21 cellular contexts compared by ENCODE assay signal in genomic region chr7:117325836-117326235, GRCh38. TPM values are rescaled to one million over a fixed set of nuclear protein-coding genes. Genes with fewer than 3 reads are reported as not detected.
"Had no signal": no experiment of that assay in that cellular context is flagged by ENCODE, and none has a peak within 500 bp of the region (broad histone marks: within the 10 kb centered on the region; RNA-seq: fewer than 3 reads in every experiment).

No MANE protein-coding gene starts in this region.

- H3K36me3 ChIP-seq: esophagus muscularis mucosa, heart left ventricle, tibial nerve had no signal

- H3K27ac Mint-ChIP-seq: activated naive CD8-positive, alpha-beta T cell treated with anti-CD3 and anti-CD28 coated beads, Interleukin-2, amount 10 ng/mL, durations not matched to agents 7 days and 5 days; activated T-helper 1 cell treated with anti-CD3 and anti-CD28 coated beads, Interleukin-12 subunit alpha, Interleukin-12 subunit beta, Interleukin-2, Interleukin-4 antibody, amounts not matched to agents 30 ng/mL and 10 ng/mL and 1 ng/mL, durations not matched to agents 14 hours and 24 hours and 36 hours; effector memory CD8-positive, alpha-beta T cell; naive thymus-derived CD4-positive, alpha-beta T cell; stimulated activated naive B cell treated with anti-CD40 and anti-IgM and Interleukin-4, amounts not matched to agents 10 μg/mL and 1 μg/mL and 100 μg/mL, for 72 hours had no signal

- H3K4me3 ChIP-seq: esophagus muscularis mucosa, heart left ventricle, mucosa of descending colon, tibial nerve had no signal

- ATAC-seq: effector memory CD8-positive, alpha-beta T cell; heart left ventricle; left lobe of liver; mucosa of descending colon; naive thymus-derived CD4-positive, alpha-beta T cell; stimulated activated naive B cell treated with anti-CD40 and anti-IgM and Interleukin-4, amounts not matched to agents 10 μg/mL and 1 μg/mL and 100 μg/mL, for 72 hours had no signal

- H3K4me3 Mint-ChIP-seq: activated naive CD8-positive, alpha-beta T cell treated with anti-CD3 and anti-CD28 coated beads, Interleukin-2, amount 10 ng/mL, durations not matched to agents 7 days and 5 days; activated T-helper 1 cell treated with anti-CD3 and anti-CD28 coated beads, Interleukin-12 subunit alpha, Interleukin-12 subunit beta, Interleukin-2, Interleukin-4 antibody, amounts not matched to agents 30 ng/mL and 10 ng/mL and 1 ng/mL, durations not matched to agents 14 hours and 24 hours and 36 hours; effector memory CD8-positive, alpha-beta T cell; naive thymus-derived CD4-positive, alpha-beta T cell; stimulated activated naive B cell treated with anti-CD40 and anti-IgM and Interleukin-4, amounts not matched to agents 10 μg/mL and 1 μg/mL and 100 μg/mL, for 72 hours had no signal

- H3K9me3 Mint-ChIP-seq: activated naive CD8-positive, alpha-beta T cell treated with anti-CD3 and anti-CD28 coated beads, Interleukin-2, amount 10 ng/mL, durations not matched to agents 7 days and 5 days; activated T-helper 1 cell treated with anti-CD3 and anti-CD28 coated beads, Interleukin-12 subunit alpha, Interleukin-12 subunit beta, Interleukin-2, Interleukin-4 antibody, amounts not matched to agents 30 ng/mL and 10 ng/mL and 1 ng/mL, durations not matched to agents 14 hours and 24 hours and 36 hours had no signal

- H3K4me1 Mint-ChIP-seq: activated naive CD8-positive, alpha-beta T cell treated with anti-CD3 and anti-CD28 coated beads, Interleukin-2, amount 10 ng/mL, durations not matched to agents 7 days and 5 days had no signal

- DNase-seq: activated CD4-positive, alpha-beta T cell treated with anti-CD3 and anti-CD28 coated beads, Interleukin-2, amount 50 U/mL, for 1 hour; activated CD8-positive, alpha-beta memory T cell treated with anti-CD3 and anti-CD28 coated beads for 24 hours; activated naive CD4-positive, alpha-beta T cell; activated naive CD8-positive, alpha-beta T cell treated with anti-CD3 and anti-CD28 coated beads, Interleukin-2, amount 10 ng/mL, durations not matched to agents 7 days and 5 days; dermis blood vessel endothelial cell; effector memory CD8-positive, alpha-beta T cell; heart left ventricle; mucosa of descending colon; naive thymus-derived CD4-positive, alpha-beta T cell; posterior cingulate gyrus; stimulated activated CD4-positive, alpha-beta T cell treated with anti-CD3 and anti-CD28 coated beads, Interleukin-15, amount 100 ng/mL, for 24 hours; stimulated activated CD4-positive, alpha-beta T cell treated with anti-CD3 and anti-CD28 coated beads, Interleukin-4, amount 100 ng/mL, for 1 hour; stimulated activated naive B cell treated with anti-CD40 and anti-IgM and Interleukin-4, amounts not matched to agents 10 μg/mL and 1 μg/mL and 100 μg/mL, for 72 hours; SW 1271 had no signal

- H3K9me3 ChIP-seq: mucosa of descending colon had no signal

- H3K27ac ChIP-seq: esophagus muscularis mucosa, heart left ventricle, tibial nerve had no signal

RNA-seq across cellular contexts. Expression of gene WNT2, which starts 3.0 kb away (rescaled TPM):
- total RNA-seq: activated naive CD8-positive, alpha-beta T cell treated with anti-CD3 and anti-CD28 coated beads, Interleukin-2, amount 10 ng/mL, durations not matched to agents 7 days and 5 days; activated T-helper 1 cell treated with anti-CD3 and anti-CD28 coated beads, Interleukin-12 subunit alpha, Interleukin-12 subunit beta, Interleukin-2, Interleukin-4 antibody, amounts not matched to agents 30 ng/mL and 10 ng/mL and 1 ng/mL, durations not matched to agents 14 hours and 24 hours and 36 hours; dermis blood vessel endothelial cell; lung microvascular endothelial cell; naive thymus-derived CD4-positive, alpha-beta T cell; SK-MEL-5; T-helper 2 cell treated with Interferon-gamma antibody and Interleukin-4, amounts not matched to agents 100 ng/mL and 5 ng/mL, for 36 hours had no signal
- polyA plus RNA-seq: naive thymus-derived CD4-positive, alpha-beta T cell had no signal
